In the genomic region with DNA sequence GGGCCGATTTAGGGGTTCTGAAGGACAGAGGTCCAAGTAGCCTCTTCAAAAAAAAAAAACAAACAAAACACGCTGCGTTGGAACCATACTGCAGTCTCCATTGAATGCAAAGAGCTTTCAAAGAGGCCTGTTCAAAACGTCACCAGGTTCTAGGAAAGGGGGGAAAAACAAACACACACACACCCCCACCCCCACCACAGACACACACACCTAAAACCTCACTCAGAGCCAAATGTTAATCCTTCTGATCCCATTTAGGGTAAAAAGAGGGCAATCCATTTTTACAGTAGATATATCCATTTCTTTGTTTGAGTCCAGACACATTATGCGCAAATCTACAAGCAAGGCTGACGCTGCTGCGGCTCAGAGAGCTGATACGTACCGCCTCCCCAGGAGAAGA, we compare ENCODE assay signal across 9 cellular contexts. TPM values are rescaled to one million over a fixed set of nuclear protein-coding genes. Genes with fewer than 3 reads are reported as not detected.
DNase-seq lines count a peak whose midpoint lies in the region; ATAC-seq and TF ChIP-seq lines count a peak whose summit lies in the region.
"Had no signal": no experiment of that assay in that cellular context is flagged by ENCODE, and none has a peak within 500 bp of the region (broad histone marks: within the 10 kb centered on the region; RNA-seq: fewer than 3 reads in every experiment).

No MANE protein-coding gene starts in this region.

- peaks cover 13% of the 10 kb centered on the region for H3K4me1 ChIP-seq in mononuclear cell (ENCODE audit: insufficient read depth, low read length)

- 0 out of 2 replicates have a peak overlapping the region, but pooled peaks have one; percentile 26 for H3K27ac Mint-ChIP-seq in HFFc6

- no peaks in the 10 kb centered on the region for H3K9me3 ChIP-seq in mononuclear cell (ENCODE audit: low read depth, low read length)

- peak overlapping the region; percentile 94 for H3K4me3 Mint-ChIP-seq in HFFc6

- DNase-seq in AG09309 (ENCODE audit: low read depth) (no peak), HFFc6 (no peak), astrocyte of the hippocampus (ENCODE audit: low read depth, low spot score) (peak; percentile 16), HT-29 (ENCODE audit: low spot score) (no peak), omental fat pad (ENCODE audit: low spot score) (no peak), NCI-H345 treated with DMSO at 0.1 percent for 48 hours (lab: John Stamatoyannopoulos, UW; ENCODE audit: unreplicated experiment) (no peak)
- DNase-seq: T-helper 9 cell had no signal

- H3K9me3 Mint-ChIP-seq in HFFc6: no peaks in the 10 kb centered on the region

- no peaks in the 10 kb centered on the region for H3K27me3 ChIP-seq in mononuclear cell (ENCODE audit: insufficient read depth, low read length)

- H3K4me1 Mint-ChIP-seq in HFFc6 (ENCODE audit: low read depth): peaks cover 18% of the 10 kb centered on the region

- no peaks in the 10 kb centered on the region for H3K27me3 Mint-ChIP-seq in HFFc6 (ENCODE audit: insufficient read depth)

- H3K36me3 Mint-ChIP-seq in HFFc6 (ENCODE audit: low read depth): 0 out of 2 replicates have a peak, but pooled peaks cover 4% of the 10 kb centered on the region

- H3K4me3 ChIP-seq in AG09309 (ENCODE audit: control insufficient read depth, low read depth, low read length): peak overlapping the region; percentile 62
- peak overlapping the region; percentile 51 for H3K4me3 ChIP-seq in mononuclear cell (ENCODE audit: low read length)

- no peak for ATAC-seq in omental fat pad (ENCODE audit: low FRiP score)
- no peak for ATAC-seq in GM21447 (IDR thresholded peaks at IDR 0.05; ENCODE audit: unreplicated experiment)

- TF ChIP-seq CTCF in AG09309 (IDR thresholded peaks at IDR 0.05; ENCODE audit: control insufficient read depth, insufficient read depth, low read depth, low read length, missing control alignments) (no peak), HFFc6 (IDR thresholded peaks at IDR 0.05) (no peak), omental fat pad (IDR thresholded peaks at IDR 0.05) (no peak)

RNA-seq across cellular contexts. Expression of a gene that starts 1.4 kb away (rescaled TPM):
- total RNA-seq in HFFc6 (2021; fragmentation: NEBNext Ultra II Directional; extraction: Animal tissue kit (Norgen Biotek cat#: 25700)): 10 to 100 TPM in 1 of 6 experiments, 1 to 10 TPM in 5; 7.5 to 10.6 (median 8.9) TPM
- total RNA-seq in mononuclear cell (11.8 TPM), omental fat pad (10 to 100 TPM in 1 of 4 donors, 1 to 10 TPM in 3; 4.5 to 10.9 (median 8.0) TPM)
- total RNA-seq in HT-29 (2014; rRNA removed; shearing (Covaris generic)): 6.9 and 7.8 TPM in 2 replicates

RNA-seq across cellular contexts. Expression of a gene that starts 30.4 kb away (rescaled TPM):
- total RNA-seq in HFFc6 (2021; fragmentation: NEBNext Ultra II Directional; extraction: Animal tissue kit (Norgen Biotek cat#: 25700)): 10 to 100 TPM; 83.5 to 99.4 (median 94.4) TPM
- total RNA-seq in mononuclear cell: 40.2 TPM
- total RNA-seq in HT-29 (2014; rRNA removed; shearing (Covaris generic)): 22.6 and 26.2 TPM in 2 replicates
- total RNA-seq in omental fat pad: 10 to 100 TPM; 30.3 to 44.0 (median 35.2) TPM

RNA-seq across cellular contexts. Expression of a gene that starts 39.6 kb away (rescaled TPM):
- 10 to 100 TPM; 23.2 to 28.8 (median 24.4) TPM for total RNA-seq in HFFc6 (2021; fragmentation: NEBNext Ultra II Directional; extraction: Animal tissue kit (Norgen Biotek cat#: 25700))
- total RNA-seq in mononuclear cell: 38.3 TPM
- total RNA-seq in HT-29 (2014; rRNA removed; shearing (Covaris generic)): 38.0 and 38.3 TPM in 2 replicates
- total RNA-seq in omental fat pad: 10 to 100 TPM; 24.0 to 32.0 (median 28.6) TPM
